ENCODE assay signal across 2 cellular contexts in the genomic region with DNA sequence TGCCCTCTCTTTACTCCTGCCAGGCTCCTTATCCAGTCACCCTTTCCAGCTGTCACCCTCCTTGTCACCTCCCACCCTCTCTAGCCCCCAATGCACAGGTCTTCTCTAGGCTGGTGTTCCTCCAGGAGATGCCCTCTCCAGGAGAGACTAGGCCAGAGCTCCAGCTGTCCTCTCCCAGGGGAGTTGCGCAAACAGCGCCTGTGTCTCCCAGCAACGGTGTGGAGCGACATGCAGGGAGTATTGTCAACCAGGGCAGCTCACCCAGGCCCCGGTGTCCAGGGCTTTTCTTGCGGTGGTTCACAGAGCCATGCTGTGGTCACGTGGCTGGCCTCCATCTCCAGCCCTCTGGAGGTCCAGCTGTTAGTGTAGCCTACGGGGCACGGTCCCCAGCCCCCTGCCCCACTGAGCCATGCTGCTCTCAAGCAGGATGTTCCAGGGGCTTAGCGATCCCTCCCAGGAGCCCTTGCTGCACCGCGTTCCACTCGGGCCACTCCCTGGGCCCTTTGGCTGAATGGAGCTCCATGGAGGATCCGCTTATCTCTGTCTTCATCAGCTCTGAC.
TF ChIP-seq lines count a peak whose summit lies in the region.

No MANE protein-coding gene starts in this region.

TF ChIP-seq in IMR-90, 13 proteins besides CTCF, POLR2A, EP300 and RAD21:
- no peak for TF ChIP-seq RFX5 (IDR thresholded peaks at IDR 0.05; ENCODE audit: low read depth, low read length)
- no peak for TF ChIP-seq SMC3 (IDR thresholded peaks at IDR 0.05; ENCODE audit: low read depth, low read length)
- no peak for TF ChIP-seq RCOR1 (IDR thresholded peaks at IDR 0.05; ENCODE audit: insufficient replicate concordance, low read length)
- TF ChIP-seq NFE2L2 (IDR thresholded peaks at IDR 0.05; ENCODE audit: low read depth, low read length): no peak
- TF ChIP-seq CHD1 (IDR thresholded peaks at IDR 0.05; ENCODE audit: low read depth, low read length): no peak
- TF ChIP-seq CEBPB (IDR thresholded peaks at IDR 0.05; ENCODE audit: low read depth, low read length): peak; percentile 58
TF ChIP-seq in IMR-90: peak in this region for 1.

TF ChIP-seq in K562, 482 proteins besides CTCF, POLR2A, EP300 and RAD21:
- TF ChIP-seq RAD51 (IDR thresholded peaks at IDR 0.05; ENCODE audit: borderline replicate concordance, low read depth) (peak; percentile 61; the same call in 1 of the 2 replicates), FUS (optimal IDR thresholded peaks at IDR 0.05; ENCODE audit: low read depth, low read length) (no peak), CEBPG (CRISPR knock-in tag; IDR thresholded peaks at IDR 0.05) (peak; percentile 66), CEBPG (tag; conservative IDR thresholded peaks at IDR 0.05 in 1 of 2, IDR thresholded peaks at IDR 0.05 in 1 of 2) (peak; percentile 51 to 73; a peak in 3 of 4 replicates), CHCHD3 (CRISPR knock-in tag; IDR thresholded peaks at IDR 0.05) (no peak), ZNF263 (CRISPR knock-in tag; IDR thresholded peaks at IDR 0.05; ENCODE audit: borderline replicate concordance) (no peak), NFYB (IDR thresholded peaks at IDR 0.05; ENCODE audit: extremely low read depth, insufficient read length) (no peak), CEBPB (tag; IDR thresholded peaks at IDR 0.05) (peak; percentile 93), TRIM28 (IDR thresholded peaks at IDR 0.05) (no peak), SRSF1 (IDR thresholded peaks at IDR 0.05; ENCODE audit: low read depth, low read length) (no peak), USF2 (CRISPR knock-in tag; IDR thresholded peaks at IDR 0.05) (peak; percentile 69), RFX1 (IDR thresholded peaks at IDR 0.05) (peak; percentile 66), GATA2 (CRISPR knock-in tag; IDR thresholded peaks at IDR 0.05) (peak; percentile 29; the same call in 1 of the 2 replicates), FOXJ2 (tag; IDR thresholded peaks at IDR 0.05) (no peak)
- TF ChIP-seq, protein P1, sequence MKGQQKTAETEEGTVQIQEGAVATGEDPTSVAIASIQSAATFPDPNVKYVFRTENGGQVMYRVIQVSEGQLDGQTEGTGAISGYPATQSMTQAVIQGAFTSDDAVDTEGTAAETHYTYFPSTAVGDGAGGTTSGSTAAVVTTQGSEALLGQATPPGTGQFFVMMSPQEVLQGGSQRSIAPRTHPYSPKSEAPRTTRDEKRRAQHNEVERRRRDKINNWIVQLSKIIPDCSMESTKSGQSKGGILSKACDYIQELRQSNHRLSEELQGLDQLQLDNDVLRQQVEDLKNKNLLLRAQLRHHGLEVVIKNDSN (CRISPR knock-in tag; IDR thresholded peaks at IDR 0.05): peak; percentile 60
- TF ChIP-seq, protein P2, sequence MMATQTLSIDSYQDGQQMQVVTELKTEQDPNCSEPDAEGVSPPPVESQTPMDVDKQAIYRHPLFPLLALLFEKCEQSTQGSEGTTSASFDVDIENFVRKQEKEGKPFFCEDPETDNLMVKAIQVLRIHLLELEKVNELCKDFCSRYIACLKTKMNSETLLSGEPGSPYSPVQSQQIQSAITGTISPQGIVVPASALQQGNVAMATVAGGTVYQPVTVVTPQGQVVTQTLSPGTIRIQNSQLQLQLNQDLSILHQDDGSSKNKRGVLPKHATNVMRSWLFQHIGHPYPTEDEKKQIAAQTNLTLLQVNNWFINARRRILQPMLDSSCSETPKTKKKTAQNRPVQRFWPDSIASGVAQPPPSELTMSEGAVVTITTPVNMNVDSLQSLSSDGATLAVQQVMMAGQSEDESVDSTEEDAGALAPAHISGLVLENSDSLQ (IDR thresholded peaks at IDR 0.05): peak; percentile 29; the same call in 1 of the 2 replicates
TF ChIP-seq in K562: peak in this region for 8.
